ENCODE assay signal across 14 cellular contexts in the genomic region with DNA sequence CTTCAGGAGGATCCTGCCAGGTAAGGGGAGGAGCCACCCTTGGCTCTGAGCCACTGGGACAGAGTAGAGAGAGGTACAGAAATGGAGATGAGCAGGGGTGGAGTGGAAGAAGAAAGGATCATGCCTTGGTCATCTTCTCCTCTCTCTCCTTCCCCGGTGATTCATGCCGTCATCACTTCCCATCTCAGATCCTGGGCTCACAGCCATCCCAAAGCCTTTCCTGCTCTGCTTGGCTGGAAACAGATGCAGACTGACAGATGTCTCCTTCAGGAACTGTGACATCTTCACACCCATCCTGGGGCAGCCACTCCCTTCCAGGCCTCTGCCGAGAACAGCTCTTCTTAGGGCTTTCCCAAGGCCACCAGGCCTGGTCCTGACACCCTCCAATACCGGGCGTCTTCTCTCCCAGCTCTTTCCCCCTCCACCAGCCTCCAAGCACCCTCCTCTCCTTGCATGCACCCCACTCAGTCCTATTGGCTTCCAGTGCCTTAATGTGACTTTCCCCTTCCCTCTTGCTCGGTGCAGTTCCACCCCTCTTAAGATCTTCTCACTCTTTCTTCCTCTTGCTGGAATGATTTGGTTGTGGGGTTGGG. TPM values are rescaled to one million over a fixed set of nuclear protein-coding genes. Genes with fewer than 3 reads are reported as not detected.
DNase-seq lines count a peak whose midpoint lies in the region; ATAC-seq, FAIRE-seq and TF ChIP-seq lines count a peak whose summit lies in the region.
"Had no signal": no experiment of that assay in that cellular context is flagged by ENCODE, and none has a peak within 500 bp of the region (broad histone marks: within the 10 kb centered on the region; RNA-seq: fewer than 3 reads in every experiment).

No MANE protein-coding gene starts in this region.

- H3K79me2 ChIP-seq in K562 (ENCODE audit: control insufficient read depth, insufficient read depth, low read length): no peaks in the 10 kb centered on the region

- POLR2A ChIA-PET in K562 (lab: Yijun Ruan, JAX): no interaction called here

- FAIRE-seq in K562 (lab: Jason Lieb, UNC): no peak

- no peaks in the 10 kb centered on the region for H4K20me1 ChIP-seq in K562 (replicated peaks; ENCODE audit: control insufficient read depth, insufficient read depth, low read length)

- no peak overlapping the region for H3K4me3 ChIP-seq in K562
- H3K4me3 ChIP-seq in kidney epithelial cell (ENCODE audit: low read depth, low read length): no peak overlapping the region

- no peak overlapping the region for H3K4me2 ChIP-seq in K562 (ENCODE audit: insufficient read depth, low read length)

- TF ChIP-seq CTCF in K562 (IDR thresholded peaks at IDR 0.05 in 2 of 3, conservative IDR thresholded peaks at IDR 0.05 in 1 of 3; ENCODE audit: insufficient read depth in 2 of 3, low read depth in 1 of 3, low read length in 3 of 3) (no peak), kidney epithelial cell (IDR thresholded peaks at IDR 0.05; ENCODE audit: insufficient read depth, low read length, poor library complexity, severe bottlenecking) (no peak)

- no peak for TF ChIP-seq RAD21 in K562 (CRISPR knock-in tag; conservative IDR thresholded peaks at IDR 0.05 in 1 of 2, IDR thresholded peaks at IDR 0.05 in 1 of 2)

- no peak overlapping the region for H3K27ac ChIP-seq in K562 (ENCODE audit: extremely low read depth, low read depth, low read length)

- TF ChIP-seq POLR2A in K562 (conservative IDR thresholded peaks at IDR 0.05): no peak

- intact Hi-C loops in K562 (cut with micrococcal nuclease): loop anchor here (10.0 kb wide), 1 partner anchor 143 kb away; no protein-coding TSS in a partner anchor

- in situ Hi-C loops in K562 (cut with MboI): no loop called here

- 14% methylated on average over 3 of the region's 6 CpGs for WGBS in K562 (ENCODE audit: insufficient coverage, low coverage, missing lambda C conversion rate)

- DNase-seq in AG08396 (ENCODE audit: low spot score) (peak; percentile 66), HS-27A (ENCODE audit: low read depth) (peak; percentile 9), K562 (ENCODE audit: extremely low read depth in 1 of 4, low spot score in 3 of 4) (no peak), kidney epithelial cell (ENCODE audit: low read depth) (peak; percentile 23), T1000 (lab: John Stamatoyannopoulos, UW) (no peak), HuH-7.5 (ENCODE audit: low spot score) (no peak), foreskin melanocyte (no peak)
- DNase-seq in stimulated activated CD4-positive, alpha-beta T cell treated with anti-CD3 and anti-CD28 coated beads, Interleukin-2, amount 100 ng/mL, for 24 hours: no peak
- DNase-seq: activated CD4-positive, alpha-beta T cell treated with anti-CD3 and anti-CD28 coated beads, Interleukin-2, amount 10 ng/mL, durations not matched to agents 7 days and 5 days; COR-L47; NCI-H1105 had no signal

- TF ChIP-seq EP300 in K562 (IDR thresholded peaks at IDR 0.05; ENCODE audit: low read length): no peak

- H2AFZ ChIP-seq in K562 (ENCODE audit: low read depth, low read length): no peak overlapping the region

- no peak for ATAC-seq in K562

- H3K36me3 ChIP-seq in K562 (ENCODE audit: control insufficient read depth, insufficient read depth, low read length): no peaks in the 10 kb centered on the region
- no peaks in the 10 kb centered on the region for H3K36me3 ChIP-seq in kidney epithelial cell (ENCODE audit: control insufficient read depth, insufficient read depth, low read length)

- H3K27me3 ChIP-seq in K562 (ENCODE audit: control insufficient read depth in 2 of 2, insufficient read depth in 2 of 2, low read length in 2 of 2) (peaks cover 0 to 29% of the 10 kb centered on the region in 2 experiments; a peak in 3 of 5 replicates), kidney epithelial cell (ENCODE audit: control insufficient read depth, insufficient read depth, low read length) (no peaks in the 10 kb centered on the region)

- no TSS peak for BruUV-seq in K562 (replicated peaks; lab: Mats Ljungman, UMichigan)

- CTCF ChIA-PET in K562 (lab: Yijun Ruan, JAX; ENCODE audit: low intra/inter-chr PET ratio): interaction anchor here (0.6 kb wide), 1 partner anchor 220 kb away, joined by 3 read pairs; no protein-coding TSS in a partner anchor

- H3K9me3 ChIP-seq in K562 (replicated peaks; ENCODE audit: control insufficient read depth, insufficient read depth, low read depth, low read length): no peaks in the 10 kb centered on the region

- no peak overlapping the region for H3K9ac ChIP-seq in K562 (ENCODE audit: insufficient read depth in 1 of 2, low read depth in 2 of 2, low read length in 2 of 2)

- H3K9me1 ChIP-seq in K562 (ENCODE audit: control insufficient read depth, insufficient read depth, low read length): no peaks in the 10 kb centered on the region

- H3K4me1 ChIP-seq in K562 (replicated peaks in 1 of 2; ENCODE audit: control insufficient read depth in 2 of 2, insufficient read depth in 2 of 2, low read length in 2 of 2): peaks cover 0 to 3% of the 10 kb centered on the region in 2 experiments; a peak in 1 of 5 replicates

TF ChIP-seq in K562, 482 proteins besides CTCF, POLR2A, EP300 and RAD21:
- peak; percentile 51 for TF ChIP-seq FOSL1 (tag; conservative IDR thresholded peaks at IDR 0.05)
- TF ChIP-seq MAFF (IDR thresholded peaks at IDR 0.05; ENCODE audit: low read length): no peak

RNA-seq across cellular contexts. Expression of gene TNP1, which starts 58.3 kb away (rescaled TPM):
- total RNA-seq in K562 (2011; cell fraction: chromatin; rRNA removed; ENCODE audit: low replicate concordance): not detected in 2 replicates
- total RNA-seq in K562 (2011; cell fraction: nucleolus; rRNA removed): not detected in 2 replicates
- total RNA-seq in K562 (2011; cell fraction: nucleoplasm; rRNA removed): not detected in 2 replicates
- total RNA-seq in K562 (2014; rRNA removed) (not detected in 2 replicates), K562 (2014; rRNA removed; fragmentation: Illumina TruSeq; extraction: Trizol) (not detected in 2 replicates), K562 (2015; rRNA removed; fragmentation: Illumina TruSeq; extraction: Trizol) (not detected in 2 replicates), K562 (2021) (not detected in 2 replicates), kidney epithelial cell (not detected in 2 replicates)
- polyA plus RNA-seq in K562 (2011; rRNA removed) (not detected in 2 replicates), K562 (2014; fragmentation: Illumina TruSeq; extraction: Trizol) (not detected in 2 replicates), K562 (2014; fragmentation: Nextera tagmentation; extraction: Ambion mirVana) (not detected), K562 (2014; rRNA removed) (not detected in 2 replicates)
- polyA plus RNA-seq in K562 (2011; cell fraction: cytosol; rRNA removed): not detected in 2 replicates
- polyA plus RNA-seq in K562 (2011; cell fraction: nucleus; rRNA removed): not detected in 2 replicates
- not detected in 2 replicates for polyA plus RNA-seq in K562 (2012)
- not detected in 2 replicates for polyA minus RNA-seq in K562 (2011; rRNA and poly(A)+ RNA removed)
- polyA minus RNA-seq in K562 (2011; cell fraction: cytosol; rRNA and poly(A)+ RNA removed): not detected in 2 replicates
- not detected in 2 replicates for polyA minus RNA-seq in K562 (2011; cell fraction: nucleus; rRNA and poly(A)+ RNA removed)
- total RNA-seq: activated CD4-positive, alpha-beta T cell treated with anti-CD3 and anti-CD28 coated beads, Interleukin-2, amount 10 ng/mL, durations not matched to agents 7 days and 5 days; glomerular endothelial cell; subcutaneous adipose tissue had no signal
- polyA plus RNA-seq: adipose tissue had no signal

Comparison
In these comparisons a context has a peak if more than half of its experiments do, and no peak if none do; other contexts are left out.
1. DNase-seq: peak in AG08396 (single experiment), HS-27A (single experiment) and kidney epithelial cell (single experiment); none in K562 (0 of 4), T1000 (single experiment), HuH-7.5 (single experiment), stimulated activated CD4-positive, alpha-beta T cell treated with anti-CD3 and anti-CD28 coated beads, Interleukin-2, amount 100 ng/mL, for 24 hours (0 of 2) and foreskin melanocyte (single experiment).